1 cellular context compared by ENCODE assay signal in the genomic region with DNA sequence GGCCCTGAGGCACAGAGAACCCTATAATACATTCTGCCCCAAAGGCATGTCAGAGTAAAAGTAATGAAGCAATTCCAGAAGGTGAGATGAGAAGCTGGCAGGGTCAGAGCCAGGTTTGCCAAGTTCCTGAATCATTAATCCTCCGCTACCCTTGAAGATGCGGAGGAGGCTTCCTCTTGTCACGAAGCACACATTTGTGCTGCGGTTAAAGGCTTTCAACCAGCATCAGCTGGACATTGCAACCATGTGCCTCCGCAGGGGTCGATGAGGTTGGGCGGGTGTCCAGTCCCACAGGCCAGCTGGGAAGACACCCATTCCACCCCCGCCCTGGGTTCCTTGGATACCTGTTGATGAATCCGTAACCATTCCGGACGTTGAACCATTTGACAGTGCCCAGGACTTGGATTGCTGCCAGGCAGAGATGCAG.
TF ChIP-seq lines count a peak whose summit lies in the region.

No MANE protein-coding gene starts in this region.

TF ChIP-seq in GM23338, 12 proteins besides CTCF, POLR2A, EP300 and RAD21:
- no peak for TF ChIP-seq ZNF462 (CRISPR knock-in tag; IDR thresholded peaks at IDR 0.05)
- no peak for TF ChIP-seq REST (IDR thresholded peaks at IDR 0.05; ENCODE audit: unreplicated experiment)
- TF ChIP-seq EZH2phosphoT487 (IDR thresholded peaks at IDR 0.05; ENCODE audit: unreplicated experiment), result no peak
- no peak for TF ChIP-seq NANOG (IDR thresholded peaks at IDR 0.05; ENCODE audit: borderline replicate concordance)
- TF ChIP-seq JUNB (IDR thresholded peaks at IDR 0.05; ENCODE audit: unreplicated experiment), result no peak
- no peak for TF ChIP-seq STAT1 (IDR thresholded peaks at IDR 0.05; ENCODE audit: unreplicated experiment)
- TF ChIP-seq, protein P1, sequence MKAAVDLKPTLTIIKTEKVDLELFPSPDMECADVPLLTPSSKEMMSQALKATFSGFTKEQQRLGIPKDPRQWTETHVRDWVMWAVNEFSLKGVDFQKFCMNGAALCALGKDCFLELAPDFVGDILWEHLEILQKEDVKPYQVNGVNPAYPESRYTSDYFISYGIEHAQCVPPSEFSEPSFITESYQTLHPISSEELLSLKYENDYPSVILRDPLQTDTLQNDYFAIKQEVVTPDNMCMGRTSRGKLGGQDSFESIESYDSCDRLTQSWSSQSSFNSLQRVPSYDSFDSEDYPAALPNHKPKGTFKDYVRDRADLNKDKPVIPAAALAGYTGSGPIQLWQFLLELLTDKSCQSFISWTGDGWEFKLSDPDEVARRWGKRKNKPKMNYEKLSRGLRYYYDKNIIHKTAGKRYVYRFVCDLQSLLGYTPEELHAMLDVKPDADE (IDR thresholded peaks at IDR 0.05), result no peak
- no peak for TF ChIP-seq POLR2AphosphoS5 (IDR thresholded peaks at IDR 0.05; ENCODE audit: low read depth)
- TF ChIP-seq ZNF331 (CRISPR knock-in tag; IDR thresholded peaks at IDR 0.05; ENCODE audit: low read depth), result no peak
- TF ChIP-seq CREB1 (CRISPR knock-in tag; IDR thresholded peaks at IDR 0.05; ENCODE audit: low read depth), result no peak
- TF ChIP-seq EZH2 (IDR thresholded peaks at IDR 0.05; ENCODE audit: low read depth, unreplicated experiment), result no peak
- TF ChIP-seq ZNF114 (CRISPR knock-in tag; IDR thresholded peaks at IDR 0.05), result no peak
TF ChIP-seq in GM23338: peak in this region for 0.
